ENCODE assay signal across 21 cellular contexts in the genomic region with DNA sequence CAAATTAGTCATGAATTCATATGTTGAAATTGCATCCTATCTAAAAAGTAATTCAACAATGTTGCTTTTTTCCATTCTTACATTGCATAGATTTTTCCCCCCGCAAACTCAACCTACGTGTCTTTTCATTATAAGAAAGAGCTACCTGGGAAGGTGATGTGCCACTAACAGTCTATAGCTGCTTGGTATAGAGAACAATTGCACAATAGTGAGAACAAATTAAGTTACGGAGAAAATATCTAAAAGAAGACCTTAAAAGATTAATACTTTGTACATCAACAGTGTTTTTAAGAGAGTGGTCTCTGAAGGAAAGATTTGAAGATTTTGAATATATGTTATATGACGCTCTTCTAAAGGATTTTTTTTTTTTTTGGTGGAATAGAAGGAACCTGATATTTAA.
"Had no signal": no experiment of that assay in that cellular context is flagged by ENCODE, and none has a peak within 500 bp of the region (broad histone marks: within the 10 kb centered on the region; RNA-seq: fewer than 3 reads in every experiment).

No MANE protein-coding gene starts in this region.

- H3K4me1 ChIP-seq: left lung, lower lobe of right lung, suprapubic skin, upper lobe of right lung had no signal

- H3K27me3 ChIP-seq: left lung, ovary, right atrium auricular region, spleen, suprapubic skin, tibial artery, upper lobe of right lung had no signal

- H3K4me3 ChIP-seq: left lung, lower lobe of right lung, ovary, right atrium auricular region, spleen, suprapubic skin, thoracic aorta, tibial artery, upper lobe of right lung had no signal

- H3K27ac ChIP-seq: left lung, lower lobe of right lung, ovary, right atrium auricular region, spleen, suprapubic skin, thoracic aorta, tibial artery, upper lobe of right lung had no signal

- H3K4me3 Mint-ChIP-seq: immature natural killer cell; mesothelial cell of epicardium; naive B cell; natural killer cell treated with Interleukin-12 subunit alpha and Interleukin-12 subunit beta and Interleukin-15 and Interleukin-18, amount 100 ng/mL, for 72 hours; stimulated activated effector memory CD8-positive, alpha-beta T cell treated with anti-CD3 and anti-CD28 coated beads, Interleukin-12 subunit alpha, Interleukin-12 subunit beta, amount 100 ng/mL, for 72 hours; stimulated activated naive CD8-positive, alpha-beta T cell treated with anti-CD3 and anti-CD28 coated beads, Interleukin-15, Interleukin-2, amounts not matched to agents 100 ng/mL and 50 ng/mL, for 24 hours had no signal

- ATAC-seq: natural killer cell treated with Interleukin-12 subunit alpha and Interleukin-12 subunit beta and Interleukin-15 and Interleukin-18, amount 100 ng/mL, for 72 hours; stimulated activated effector memory CD8-positive, alpha-beta T cell treated with anti-CD3 and anti-CD28 coated beads, Interleukin-12 subunit alpha, Interleukin-12 subunit beta, amount 100 ng/mL, for 72 hours had no signal

- H3K36me3 ChIP-seq: left lung, lower lobe of right lung, ovary, right atrium auricular region, upper lobe of right lung had no signal

- H3K27ac Mint-ChIP-seq: mesothelial cell of epicardium; progenitor cell of endocrine pancreas; stimulated activated effector memory CD8-positive, alpha-beta T cell treated with anti-CD3 and anti-CD28 coated beads, Interleukin-12 subunit alpha, Interleukin-12 subunit beta, amount 100 ng/mL, for 72 hours; stimulated activated naive CD8-positive, alpha-beta T cell treated with anti-CD3 and anti-CD28 coated beads, Interleukin-15, Interleukin-2, amounts not matched to agents 100 ng/mL and 50 ng/mL, for 24 hours had no signal

- H3K9me3 ChIP-seq: left lung, lower lobe of right lung, ovary, right atrium auricular region, spleen, suprapubic skin, thoracic aorta, tibial artery, upper lobe of right lung had no signal

- H3K27me3 Mint-ChIP-seq: naive B cell; natural killer cell treated with Interleukin-12 subunit alpha and Interleukin-12 subunit beta and Interleukin-15 and Interleukin-18, amount 100 ng/mL, for 72 hours; progenitor cell of endocrine pancreas; stimulated activated naive CD8-positive, alpha-beta T cell treated with anti-CD3 and anti-CD28 coated beads, Interleukin-15, Interleukin-2, amounts not matched to agents 100 ng/mL and 50 ng/mL, for 24 hours had no signal

- H3K9me3 Mint-ChIP-seq: immature natural killer cell; mesothelial cell of epicardium; naive B cell; natural killer cell treated with Interleukin-12 subunit alpha and Interleukin-12 subunit beta and Interleukin-15 and Interleukin-18, amount 100 ng/mL, for 72 hours; stimulated activated effector memory CD8-positive, alpha-beta T cell treated with anti-CD3 and anti-CD28 coated beads, Interleukin-12 subunit alpha, Interleukin-12 subunit beta, amount 100 ng/mL, for 72 hours; stimulated activated naive CD8-positive, alpha-beta T cell treated with anti-CD3 and anti-CD28 coated beads, Interleukin-15, Interleukin-2, amounts not matched to agents 100 ng/mL and 50 ng/mL, for 24 hours had no signal

- FAIRE-seq: small intestine, urothelium cell line had no signal

- DNase-seq: kidney; left colon; left lung; lower lobe of right lung; ovary; spleen; stimulated activated CD4-positive, alpha-beta T cell treated with anti-CD3 and anti-CD28 coated beads, Interleukin-4, amount 100 ng/mL, for 24 hours; tibial artery; upper lobe of right lung had no signal
